8 cellular contexts compared by ENCODE assay signal in the genomic region with DNA sequence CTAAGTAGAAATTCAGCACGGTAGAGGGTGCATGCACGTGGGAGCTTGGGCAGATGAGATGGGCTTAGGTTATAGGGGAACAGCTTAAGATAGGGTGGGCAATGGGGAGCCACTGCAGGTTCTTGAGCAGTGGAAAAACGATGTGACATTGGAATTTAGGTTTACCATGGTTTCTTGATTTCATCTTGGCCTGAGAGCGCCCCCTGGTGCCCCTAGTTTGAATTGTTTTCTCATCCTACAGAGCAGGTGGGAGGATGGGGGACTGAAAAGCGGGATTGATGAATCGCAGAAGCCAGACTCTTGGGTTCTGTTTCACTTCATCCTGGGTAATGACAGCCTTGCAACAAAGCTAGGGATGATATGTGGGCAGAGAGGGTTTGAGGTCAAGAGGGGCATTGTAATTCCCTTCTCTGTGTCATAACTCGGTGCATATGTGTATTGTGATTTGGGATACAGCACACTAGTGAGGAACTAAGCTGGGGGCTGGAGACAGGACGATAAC. TPM values are rescaled to one million over a fixed set of nuclear protein-coding genes. Genes with fewer than 3 reads are reported as not detected.
A peak's percentile ranks its signal among the peaks of the same experiment; 100 is the strongest.
DNase-seq lines count a peak whose midpoint lies in the region; ATAC-seq and TF ChIP-seq lines count a peak whose summit lies in the region.

No MANE protein-coding gene starts in this region.

- H3K27ac ChIP-seq in ascending aorta = peak overlapping the region in 1 of 2 donors; percentile 98

- ATAC-seq in HG03196 (IDR thresholded peaks at IDR 0.05; ENCODE audit: unreplicated experiment) = no peak
- ATAC-seq in GM21529 (IDR thresholded peaks at IDR 0.05; ENCODE audit: unreplicated experiment) = no peak

- no peaks in the 10 kb centered on the region for H3K36me3 ChIP-seq in ascending aorta

- no peak overlapping the region for H3K4me3 ChIP-seq in ascending aorta

- DNase-seq in GF-D8 (lab: John Stamatoyannopoulos, UW) (peak; percentile 53), NCI-H1092 (lab: John Stamatoyannopoulos, UW) (peak; percentile 67), T-helper 22 cell (ENCODE audit: low read depth) (peak; percentile 33), ascending aorta (ENCODE audit: low spot score in 2 of 2) (peak in 1 of 2 donors; percentile 89), iPS-NIHi11 (ENCODE audit: low spot score) (peak; percentile 76)
- peak; percentile 71 to 90 (median 77) for DNase-seq in stimulated activated CD4-positive, alpha-beta T cell treated with anti-CD3 and anti-CD28 coated beads, Interleukin-12 subunit alpha, Interleukin-12 subunit beta, amount 100 ng/mL, for 48 hours (ENCODE audit: low read depth in 2 of 3, low spot score in 1 of 3)

- intact Hi-C loops in ascending aorta (cut with DNase I) = loop anchor here (1.0 kb wide), 1 partner anchor 118 kb away; no protein-coding TSS in a partner anchor

- H3K4me1 ChIP-seq in ascending aorta = peaks cover 6 to 31% of the 10 kb centered on the region in 2 donors

- no peaks in the 10 kb centered on the region for H3K27me3 ChIP-seq in ascending aorta

- no peaks in the 10 kb centered on the region for H3K9me3 ChIP-seq in ascending aorta

- peak; percentile 71 to 78 (median 76) for TF ChIP-seq CTCF in ascending aorta (IDR thresholded peaks at IDR 0.05)

RNA-seq across cellular contexts. Expression of gene MCAM, which starts 6.7 kb away (rescaled TPM):
- 2,975 TPM for total RNA-seq in ascending aorta

RNA-seq across cellular contexts. Expression of gene RNF26, which starts 10.7 kb away (rescaled TPM):
- 16.8 TPM for total RNA-seq in ascending aorta

RNA-seq across cellular contexts. Expression of gene C1QTNF5, which starts 17.1 kb away (rescaled TPM):
- total RNA-seq in ascending aorta = 95.8 TPM

RNA-seq across cellular contexts. Expression of gene MFRP, which starts 22.9 kb away (rescaled TPM):
- total RNA-seq in ascending aorta = not detected

RNA-seq across cellular contexts. Expression of gene USP2, which starts 57.9 kb away (rescaled TPM):
- not detected for total RNA-seq in ascending aorta
